10 cellular contexts compared by ENCODE assay signal in the genomic region with DNA sequence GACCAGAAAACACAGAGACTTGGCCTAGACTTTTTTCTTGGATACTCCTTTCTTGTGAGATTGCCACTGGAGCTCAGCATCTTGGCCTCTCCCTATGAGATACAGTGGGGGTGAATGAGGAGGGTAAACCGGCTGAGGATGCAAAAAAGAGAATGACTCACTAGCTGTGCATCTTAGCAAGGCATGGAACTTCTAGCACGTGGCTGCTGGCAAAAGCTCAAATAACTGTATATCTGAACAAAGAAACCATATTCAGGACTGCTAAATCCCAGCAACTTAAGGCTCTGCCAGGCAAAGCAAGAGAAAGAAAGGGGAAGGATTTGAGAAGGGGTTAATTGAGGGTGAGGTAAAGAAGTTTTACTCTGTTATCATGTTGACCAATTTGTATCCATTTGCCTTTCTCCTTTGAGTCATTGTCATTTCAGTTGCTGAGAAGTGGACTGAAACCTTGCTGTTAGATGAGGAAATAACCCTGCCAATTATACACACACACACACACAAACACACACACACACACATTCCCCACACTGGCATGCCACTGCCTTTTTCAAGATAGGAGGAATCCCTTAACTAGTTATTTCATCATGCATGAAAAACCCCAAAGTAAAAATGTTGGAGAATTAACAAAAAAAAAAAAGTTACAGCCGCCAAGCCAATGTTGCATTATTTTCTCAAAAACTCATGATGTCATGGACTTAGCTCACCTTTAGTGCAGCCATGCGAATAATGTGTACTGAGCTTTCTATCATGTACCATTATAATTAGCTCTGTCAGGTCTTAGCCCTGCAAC.
A peak's percentile ranks its signal among the peaks of the same experiment; 100 is the strongest.
DNase-seq lines count a peak whose midpoint lies in the region; ATAC-seq and TF ChIP-seq lines count a peak whose summit lies in the region.
"Had no signal": no experiment of that assay in that cellular context is flagged by ENCODE, and none has a peak within 500 bp of the region (broad histone marks: within the 10 kb centered on the region; RNA-seq: fewer than 3 reads in every experiment).

No MANE protein-coding gene starts in this region.

- no peaks in the 10 kb centered on the region for H3K9me3 ChIP-seq in ascending aorta

- POLR2A ChIA-PET in activated CD4-positive, alpha-beta T cell treated with anti-CD3 and anti-CD28 coated beads for 36 hours (lab: Charles Lee), result no interaction called here

- peak; percentile 18 for DNase-seq in 8988T
- DNase-seq in HS-27A (ENCODE audit: low read depth), result peak; percentile 89
- DNase-seq in ascending aorta (ENCODE audit: low spot score in 2 of 2), result no peak
- DNase-seq in islet precursor cell, result peak; percentile 72
- DNase-seq in NCI-H345 (lab: John Stamatoyannopoulos, UW), result no peak
- DNase-seq in activated CD4-positive, alpha-beta T cell treated with anti-CD3 and anti-CD28 coated beads for 36 hours, result no peak
- DNase-seq: activated CD8-positive, alpha-beta memory T cell treated with anti-CD3 and anti-CD28 coated beads, Interleukin-2, amount 50 U/mL, for 4 hours; CD4-positive, alpha-beta memory T cell had no signal

- no peaks in the 10 kb centered on the region for H3K27me3 ChIP-seq in ascending aorta

- no peaks in the 10 kb centered on the region for H3K36me3 ChIP-seq in ascending aorta

- H3K27ac Mint-ChIP-seq in activated CD4-positive, alpha-beta T cell treated with anti-CD3 and anti-CD28 coated beads for 36 hours, result no peak overlapping the region
- H3K27ac Mint-ChIP-seq: CD4-positive, alpha-beta memory T cell had no signal

- no peaks in the 10 kb centered on the region for H3K9me3 Mint-ChIP-seq in activated CD4-positive, alpha-beta T cell treated with anti-CD3 and anti-CD28 coated beads for 36 hours (ENCODE audit: low read depth)

- no peak overlapping the region for H3K4me3 ChIP-seq in ascending aorta

- TF ChIP-seq CTCF in ascending aorta (IDR thresholded peaks at IDR 0.05), result no peak

- H3K4me1 Mint-ChIP-seq in activated CD4-positive, alpha-beta T cell treated with anti-CD3 and anti-CD28 coated beads for 36 hours, result no peaks in the 10 kb centered on the region
- H3K4me1 Mint-ChIP-seq: CD4-positive, alpha-beta memory T cell had no signal

- peaks cover 2% of the 10 kb centered on the region for H3K27me3 Mint-ChIP-seq in activated CD4-positive, alpha-beta T cell treated with anti-CD3 and anti-CD28 coated beads for 36 hours
- H3K27me3 Mint-ChIP-seq: CD4-positive, alpha-beta memory T cell had no signal

- intact Hi-C loops in ascending aorta (cut with DNase I), result loop anchor here (2.0 kb wide), 1 partner anchor 32 kb away; no protein-coding TSS in a partner anchor
- intact Hi-C loops in activated CD4-positive, alpha-beta T cell treated with anti-CD3 and anti-CD28 coated beads for 36 hours (cut with DNase I, micrococcal nuclease), result no loop called here

- no peak overlapping the region for H3K4me3 Mint-ChIP-seq in activated CD4-positive, alpha-beta T cell treated with anti-CD3 and anti-CD28 coated beads for 36 hours
- H3K4me3 Mint-ChIP-seq: CD4-positive, alpha-beta memory T cell had no signal

- H3K36me3 Mint-ChIP-seq in activated CD4-positive, alpha-beta T cell treated with anti-CD3 and anti-CD28 coated beads for 36 hours (ENCODE audit: low read depth), result no peaks in the 10 kb centered on the region
- H3K36me3 Mint-ChIP-seq: CD4-positive, alpha-beta memory T cell had no signal

- CTCF ChIA-PET in activated CD4-positive, alpha-beta T cell treated with anti-CD3 and anti-CD28 coated beads for 36 hours (lab: Charles Lee), result no interaction called here

- peaks cover 10 to 42% of the 10 kb centered on the region in 2 donors for H3K4me1 ChIP-seq in ascending aorta

- no peak for ATAC-seq in activated CD4-positive, alpha-beta T cell treated with anti-CD3 and anti-CD28 coated beads for 36 hours
- ATAC-seq in HG03354 (IDR thresholded peaks at IDR 0.05; ENCODE audit: poor library complexity, severe bottlenecking, unreplicated experiment) (no peak), GM18519 (IDR thresholded peaks at IDR 0.05; ENCODE audit: low FRiP score, unreplicated experiment) (no peak)

- H3K27ac ChIP-seq in ascending aorta, result peak overlapping the region; percentile 86

Comparison
In these comparisons a context has a peak if more than half of its experiments do, and no peak if none do; other contexts are left out.
1. DNase-seq: peak in 8988T (single experiment), HS-27A (single experiment) and islet precursor cell (single experiment); none in ascending aorta (0 of 2), NCI-H345 (single experiment) and activated CD4-positive, alpha-beta T cell treated with anti-CD3 and anti-CD28 coated beads for 36 hours (single experiment).